In the genomic region with DNA sequence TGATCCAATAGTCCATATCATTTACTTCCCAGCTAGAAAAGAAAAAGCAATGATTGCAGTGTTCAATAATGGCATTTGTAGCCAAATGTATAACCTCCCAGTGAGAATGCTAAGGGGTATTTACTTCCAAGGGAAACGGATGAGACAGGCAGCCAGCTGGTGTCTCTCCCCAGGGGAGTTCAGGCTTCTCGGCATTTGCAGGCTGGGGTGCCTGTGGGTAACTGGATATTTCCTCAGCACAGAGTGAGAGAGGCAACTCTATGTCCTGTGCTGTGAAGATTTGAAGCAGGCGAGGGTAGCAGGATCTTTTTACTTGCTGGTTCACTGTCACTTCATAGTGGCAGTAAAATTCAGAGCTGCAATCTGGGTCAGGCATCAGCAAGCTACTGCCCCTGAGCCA, we compare ENCODE assay signal across 14 cellular contexts.
DNase-seq lines count a peak whose midpoint lies in the region; ATAC-seq and TF ChIP-seq lines count a peak whose summit lies in the region.
"Had no signal": no experiment of that assay in that cellular context is flagged by ENCODE, and none has a peak within 500 bp of the region (broad histone marks: within the 10 kb centered on the region; RNA-seq: fewer than 3 reads in every experiment).

No MANE protein-coding gene starts in this region.

- H3K36me3 ChIP-seq in A673 (ENCODE audit: insufficient read depth, low read length, poor library complexity, severe bottlenecking) (no peaks in the 10 kb centered on the region), H7 (replicated peaks; ENCODE audit: control insufficient read depth, insufficient read depth, low read length) (no peaks in the 10 kb centered on the region), BE2C (no peaks in the 10 kb centered on the region), lower lobe of right lung (no peaks in the 10 kb centered on the region)

- POLR2A ChIA-PET in A673 (lab: Charles Lee; ENCODE audit: low non-redundant PET) = no interaction called here

- H3K4me3 ChIP-seq in A673 (ENCODE audit: low read depth, low read length, poor library complexity, severe bottlenecking) = no peak overlapping the region
- H3K4me3 ChIP-seq in H7 (ENCODE audit: insufficient read depth, low read depth, low read length) = no peak overlapping the region
- no peak overlapping the region for H3K4me3 ChIP-seq in BE2C (ENCODE audit: low read depth, low read length)
- H3K4me3 ChIP-seq in lower lobe of right lung = no peak overlapping the region

- TF ChIP-seq CTCF in A673 (conservative IDR thresholded peaks at IDR 0.05; ENCODE audit: low read depth, low read length) (no peak), BE2C (IDR thresholded peaks at IDR 0.05; ENCODE audit: low read depth, low read length) (no peak), lower lobe of right lung (IDR thresholded peaks at IDR 0.05) (no peak)

- DNase-seq in A673 (ENCODE audit: low spot score) = peak; percentile 81
- DNase-seq in H7 = peak; percentile 6
- DNase-seq in NCI-H82 (lab: John Stamatoyannopoulos, UW) = peak; percentile 89
- peak; percentile 65 for DNase-seq in left kidney (ENCODE audit: low read depth, low spot score)
- DNase-seq in Right ventricle myocardium superior = no peak
- DNase-seq in BE2C = no peak
- DNase-seq in lower lobe of right lung = no peak
- DNase-seq: HCEC 1CT, Kasumi-1, NCI-H187, NCI-H526 treated with DMSO at 0.1 percent for 48 hours, PC-3 had no signal

- H3K27ac ChIP-seq in A673 (ENCODE audit: low read depth, low read length, poor library complexity, severe bottlenecking) (no peak overlapping the region), lower lobe of right lung (no peak overlapping the region)
- H3K27ac ChIP-seq: HL-60 had no signal

- H3K4me1 ChIP-seq in A673 (ENCODE audit: insufficient read depth, low read length, poor library complexity, severe bottlenecking) = peaks cover 9% of the 10 kb centered on the region
- no peaks in the 10 kb centered on the region for H3K4me1 ChIP-seq in BE2C
- no peaks in the 10 kb centered on the region for H3K4me1 ChIP-seq in lower lobe of right lung

- H3K27me3 ChIP-seq in A673 (replicated peaks; ENCODE audit: insufficient read depth, low read depth, low read length, poor library complexity) = no peaks in the 10 kb centered on the region
- no peaks in the 10 kb centered on the region for H3K27me3 ChIP-seq in H7 (ENCODE audit: control insufficient read depth, insufficient read depth, low read length)
- H3K27me3 ChIP-seq in BE2C = no peaks in the 10 kb centered on the region
- peaks cover 5% of the 10 kb centered on the region for H3K27me3 ChIP-seq in lower lobe of right lung (ENCODE audit: low read depth)

- ATAC-seq in Right ventricle myocardium superior (ENCODE audit: poor library complexity) (no peak), lower lobe of right lung (no peak), GM18511 (IDR thresholded peaks at IDR 0.05; ENCODE audit: unreplicated experiment) (no peak)
- ATAC-seq: PC-3 had no signal

- intact Hi-C loops in A673 (cut with micrococcal nuclease; ENCODE audit: unreplicated experiment) = no loop called here
- intact Hi-C loops in Right ventricle myocardium superior (cut with DNase I) = no loop called here
- intact Hi-C loops in lower lobe of right lung (cut with DNase I) = no loop called here

- H3K9me3 ChIP-seq in A673 (ENCODE audit: low read depth, low read length, poor library complexity, severe bottlenecking) (no peaks in the 10 kb centered on the region), BE2C (no peaks in the 10 kb centered on the region; the same call in 1 of the 2 replicates), lower lobe of right lung (no peaks in the 10 kb centered on the region)

- CTCF ChIA-PET in A673 (lab: Charles Lee) = no interaction called here

- no TSS peak for BruUV-seq in A673 (replicated peaks; lab: Mats Ljungman, UMichigan)

Comparison
In these comparisons a context has a peak if more than half of its experiments do, and no peak if none do; other contexts are left out.
1. DNase-seq: peak in A673 (single experiment), H7 (single experiment), NCI-H82 (single experiment) and left kidney (single experiment); none in Right ventricle myocardium superior (single experiment), BE2C (single experiment) and lower lobe of right lung (single experiment).